Comparison of ENCODE assay signal across 8 cellular contexts in the genomic region with DNA sequence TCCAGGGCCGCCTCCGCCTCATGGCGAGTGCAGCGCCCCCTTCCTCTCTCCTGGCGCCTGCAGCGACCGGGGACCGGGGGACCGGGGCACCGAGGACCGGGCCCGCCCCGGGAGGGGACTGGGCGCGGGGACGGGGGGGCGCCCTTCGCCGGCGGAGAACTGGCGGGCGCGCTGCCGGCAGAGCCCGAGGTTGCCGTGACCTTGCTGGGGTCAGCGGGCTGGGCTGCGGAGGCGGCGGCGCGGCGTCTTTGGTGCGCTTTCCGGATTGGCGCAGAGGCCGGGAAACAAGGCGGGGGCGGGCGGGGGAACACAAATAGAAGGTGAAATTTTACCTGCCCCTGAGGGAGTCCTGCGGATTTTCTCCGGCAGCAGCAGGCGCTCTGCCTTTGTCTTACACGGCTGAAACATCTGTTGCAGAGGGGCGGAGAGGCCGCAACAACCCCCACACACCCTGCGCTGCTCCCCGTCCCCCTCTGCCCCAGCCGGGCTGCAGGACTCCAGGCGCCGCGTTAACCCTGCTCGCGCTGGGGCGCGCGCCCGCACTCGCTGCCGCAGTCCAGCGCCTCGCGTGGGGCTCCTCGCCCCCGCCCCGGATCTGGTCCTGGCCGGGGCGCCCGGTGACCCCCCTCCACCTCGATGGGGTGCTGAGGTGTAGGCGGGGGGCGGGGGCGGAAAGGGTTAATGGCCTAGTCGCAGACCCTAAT. TPM values are rescaled to one million over a fixed set of nuclear protein-coding genes. Genes with fewer than 3 reads are reported as not detected.
DNase-seq lines count a peak whose midpoint lies in the region; ATAC-seq, FAIRE-seq and TF ChIP-seq lines count a peak whose summit lies in the region.

No MANE protein-coding gene starts in this region.

- H3K79me2 ChIP-seq in parathyroid adenoma, result peaks cover 39% of the 10 kb centered on the region

- H3K4me3 ChIP-seq in NT2/D1 (ENCODE audit: insufficient read length, low read depth), result peak overlapping the region; percentile 68
- peak overlapping the region; percentile 40 to 73 (median 62) for H3K4me3 ChIP-seq in heart left ventricle
- H3K4me3 ChIP-seq in parathyroid adenoma (ENCODE audit: low read depth, low read length), result peak overlapping the region; percentile 59

- TF ChIP-seq CTCF in heart left ventricle (IDR thresholded peaks at IDR 0.05) (peak in 4 of 12 donors; percentile 22 to 52 (median 42)), parathyroid adenoma (IDR thresholded peaks at IDR 0.05) (peak; percentile 33)

- no peaks in the 10 kb centered on the region for H3K9me3 ChIP-seq in NT2/D1 (ENCODE audit: insufficient read depth, low read length)
- no peaks in the 10 kb centered on the region for H3K9me3 ChIP-seq in heart left ventricle
- no peaks in the 10 kb centered on the region for H3K9me3 ChIP-seq in parathyroid adenoma (ENCODE audit: control insufficient read depth, low read length)

- peak overlapping the region; percentile 94 for H3K4me2 ChIP-seq in parathyroid adenoma (ENCODE audit: low read length)

- DNase-seq in COLO668 (lab: John Stamatoyannopoulos, UW; ENCODE audit: unreplicated experiment) (peak; percentile 78), NT2/D1 (ENCODE audit: low read depth, low spot score) (no peak), heart left ventricle (peak; percentile 82 to 91 (median 86)), H54 (ENCODE audit: insufficient read length, low spot score) (no peak), OCI-M2 (lab: John Stamatoyannopoulos, UW; ENCODE audit: unreplicated experiment) (no peak)
- DNase-seq in activated naive CD4-positive, alpha-beta T cell treated with anti-CD3 and anti-CD28 coated beads for 36 hours, result peak; percentile 71

- ATAC-seq in HG02759 (IDR thresholded peaks at IDR 0.05; ENCODE audit: unreplicated experiment) (peak; percentile 42), heart left ventricle (peak in 3 of 4 donors; percentile 23 to 55 (median 53))

- peaks cover 21% of the 10 kb centered on the region for H3K4me1 Mint-ChIP-seq in activated naive CD4-positive, alpha-beta T cell treated with anti-CD3 and anti-CD28 coated beads for 36 hours (ENCODE audit: low read depth)

- no peaks in the 10 kb centered on the region for H3K36me3 Mint-ChIP-seq in activated naive CD4-positive, alpha-beta T cell treated with anti-CD3 and anti-CD28 coated beads for 36 hours (ENCODE audit: low read depth)

- WGBS in heart left ventricle, 4 donors, result 0 to 2% (median 1%) methylated on average over 24 to 74 of the region's 74 CpGs

- no peaks in the 10 kb centered on the region for H3K27me3 ChIP-seq in NT2/D1 (ENCODE audit: insufficient read depth, insufficient read length)
- H3K27me3 ChIP-seq in heart left ventricle, result peaks cover 0 to 15% (median 0%) of the 10 kb centered on the region in 9 donors
- no peaks in the 10 kb centered on the region for H3K27me3 ChIP-seq in parathyroid adenoma (ENCODE audit: control insufficient read depth, insufficient read depth, low read length)

- peak overlapping the region; percentile 70 for H3K4me3 Mint-ChIP-seq in activated naive CD4-positive, alpha-beta T cell treated with anti-CD3 and anti-CD28 coated beads for 36 hours

- no peak for FAIRE-seq in H54 (lab: Jason Lieb, UNC)

- CTCF ChIA-PET in activated naive CD4-positive, alpha-beta T cell treated with anti-CD3 and anti-CD28 coated beads for 36 hours (lab: Charles Lee), result interaction anchor here (1.5 kb wide), 1 partner anchor 44 kb away, joined by 4 read pairs; no protein-coding TSS in a partner anchor

- H3K27ac ChIP-seq in heart left ventricle (peak overlapping the region; percentile 80 to 98 (median 92)), parathyroid adenoma (peak overlapping the region; percentile 86)

- no peaks in the 10 kb centered on the region for H3K36me3 ChIP-seq in NT2/D1 (ENCODE audit: insufficient read depth, insufficient read length, low read length)
- H3K36me3 ChIP-seq in heart left ventricle, result no peaks in the 10 kb centered on the region
- H3K36me3 ChIP-seq in parathyroid adenoma (ENCODE audit: control insufficient read depth, insufficient read depth, low read length), result no peaks in the 10 kb centered on the region

- H3K27me3 Mint-ChIP-seq in activated naive CD4-positive, alpha-beta T cell treated with anti-CD3 and anti-CD28 coated beads for 36 hours (ENCODE audit: low read depth), result peaks cover 2% of the 10 kb centered on the region

- H3K9ac ChIP-seq in NT2/D1 (ENCODE audit: insufficient read length, low read depth), result peak overlapping the region; percentile 82
- peak overlapping the region; percentile 21 for H3K9ac ChIP-seq in parathyroid adenoma

- H3K9me3 Mint-ChIP-seq in activated naive CD4-positive, alpha-beta T cell treated with anti-CD3 and anti-CD28 coated beads for 36 hours, result no peaks in the 10 kb centered on the region

- peak overlapping the region; percentile 59 for H2AFZ ChIP-seq in parathyroid adenoma

- no peak overlapping the region for H3K27ac Mint-ChIP-seq in activated naive CD4-positive, alpha-beta T cell treated with anti-CD3 and anti-CD28 coated beads for 36 hours

- TF ChIP-seq POLR2A in heart left ventricle (IDR thresholded peaks at IDR 0.05) (no peak), H54 (IDR thresholded peaks at IDR 0.05; ENCODE audit: low read depth, low read length) (no peak)

- intact Hi-C loops in activated naive CD4-positive, alpha-beta T cell treated with anti-CD3 and anti-CD28 coated beads for 36 hours (cut with micrococcal nuclease), result loop anchor here (1.0 to 2.0 kb wide), 3 partner anchors 9 to 56 kb away; no protein-coding TSS in a partner anchor
- intact Hi-C loops in heart left ventricle (cut with DNase I), result loop anchor here in 6 of 10 donors (2.0 to 10.0 kb wide), 8 partner anchors 30 to 102 kb away; partner anchors contain the start of gene RAI1 (in 4 of the 6)

- H3K4me1 ChIP-seq in NT2/D1 (ENCODE audit: insufficient read depth, insufficient read length) (peaks cover 40% of the 10 kb centered on the region), heart left ventricle (peaks cover 7 to 84% (median 61%) of the 10 kb centered on the region in 12 donors), parathyroid adenoma (peaks cover 30% of the 10 kb centered on the region)

RNA-seq across cellular contexts. Expression of gene SREBF1, which starts 53.5 kb away (rescaled TPM):
- 10 to 100 TPM; 79.3 to 84.9 TPM for total RNA-seq in activated naive CD4-positive, alpha-beta T cell treated with anti-CD3 and anti-CD28 coated beads for 36 hours
- total RNA-seq in heart left ventricle, result 10 to 100 TPM; 12.8 to 55.2 (median 17.8) TPM
- polyA plus RNA-seq in heart left ventricle, result 10 to 100 TPM; 22.1 to 41.0 TPM

Comparison
In these comparisons a context has a peak if more than half of its experiments do, and no peak if none do; other contexts are left out.
1. DNase-seq: peak in COLO668 (single experiment), activated naive CD4-positive, alpha-beta T cell treated with anti-CD3 and anti-CD28 coated beads for 36 hours (single experiment) and heart left ventricle (5 of 5); none in NT2/D1 (single experiment), H54 (single experiment) and OCI-M2 (single experiment).
2. Peak in every context shown above with its lines, with median percentiles within 50 percentile points of each other: H3K4me3 ChIP-seq.